In genomic region chr4:123599061-123599919, GRCh38 we compare ENCODE assay signal across 7 cellular contexts.
DNase-seq lines count a peak whose midpoint lies in the region; ATAC-seq, FAIRE-seq and TF ChIP-seq lines count a peak whose summit lies in the region.

No MANE protein-coding gene starts in this region.

- DNase-seq in HL-60 (ENCODE audit: low read depth in 1 of 2, low spot score in 1 of 2): peak; percentile 49 to 72
- DNase-seq in dermis blood vessel endothelial cell: peak; percentile 19
- no peak for DNase-seq in pancreas
- DNase-seq in NCI-H2196 treated with DMSO at 0.1 percent for 48 hours (lab: John Stamatoyannopoulos, UW; ENCODE audit: unreplicated experiment): no peak
- DNase-seq in NCI-H2227 (lab: John Stamatoyannopoulos, UW; ENCODE audit: unreplicated experiment): no peak
- no peak for DNase-seq in GM10248 (ENCODE audit: extremely low spot score)

- POLR2A ChIA-PET in GM10248 (lab: Yijun Ruan, JAX): no interaction called here

- H3K36me3 ChIP-seq in pancreas: no peaks in the 10 kb centered on the region

- no peaks in the 10 kb centered on the region for H3K9me3 ChIP-seq in pancreas

- H3K4me3 ChIP-seq in HL-60 (replicated peaks; ENCODE audit: insufficient read depth, low read length): no peak overlapping the region
- no peak overlapping the region for H3K4me3 ChIP-seq in pancreas

- peaks cover 11 to 22% (median 16%) of the 10 kb centered on the region in 3 donors for H3K4me1 ChIP-seq in pancreas

- no peak for TF ChIP-seq CTCF in HL-60 (IDR thresholded peaks at IDR 0.05; ENCODE audit: insufficient read depth, low read length)
- TF ChIP-seq CTCF in pancreas (IDR thresholded peaks at IDR 0.05): no peak
- no peak for TF ChIP-seq CTCF in GM10248 (IDR thresholded peaks at IDR 0.05; ENCODE audit: control extremely low read depth, extremely low read depth, low read depth, missing control alignments)

- peak; percentile 57 for FAIRE-seq in pancreas (lab: Jason Lieb, UNC)

- ATAC-seq in GM21381 (IDR thresholded peaks at IDR 0.05; ENCODE audit: unreplicated experiment) (peak; percentile 10), pancreas (peak; percentile 55 to 75 (median 58))

- CTCF ChIA-PET in GM10248 (lab: Yijun Ruan, JAX): interaction anchor here (1.2 to 1.8 kb wide), 3 partner anchors 11 to 34 kb away, joined by 4 to 6 read pairs (median 4); no protein-coding TSS in a partner anchor

- peak overlapping the region; percentile 60 for H3K27ac ChIP-seq in HL-60 (replicated peaks)
- H3K27ac ChIP-seq in pancreas: peak overlapping the region in 2 of 4 donors; percentile 65 to 67

- intact Hi-C loops in pancreas (cut with DNase I): no loop called here

- 25 to 33% methylated on average over 3 of the region's 3 CpGs for WGBS in pancreas, 2 donors

- no peaks in the 10 kb centered on the region for H3K27me3 ChIP-seq in HL-60 (ENCODE audit: insufficient read depth, poor library complexity, severe bottlenecking)
- no peaks in the 10 kb centered on the region for H3K27me3 ChIP-seq in pancreas

Comparison
In these comparisons a context has a peak if more than half of its experiments do, and no peak if none do; other contexts are left out.
1. DNase-seq: peak in HL-60 (2 of 2) and dermis blood vessel endothelial cell (single experiment); none in pancreas (0 of 6), NCI-H2196 treated with DMSO at 0.1 percent for 48 hours (single experiment), NCI-H2227 (single experiment) and GM10248 (single experiment).